10 cellular contexts compared by ENCODE assay signal in genomic region chr2:61721382-61721781, GRCh38.
"Had no signal": no experiment of that assay in that cellular context is flagged by ENCODE, and none has a peak within 500 bp of the region (broad histone marks: within the 10 kb centered on the region; RNA-seq: fewer than 3 reads in every experiment).

No MANE protein-coding gene starts in this region.

- ATAC-seq: HCT116, K562 had no signal

- DNase-seq: GM23248, GOT3, H7, HFFc6, IMR-90, KG1 had no signal

- H3K27ac ChIP-seq: GM23248, HL-60 had no signal

- H3K4me3 ChIP-seq: GM23248, HAP-1, K562 had no signal

- H3K4me1 ChIP-seq: HAP-1 had no signal

- H3K9me3 ChIP-seq: HAP-1 had no signal

- H2AFZ ChIP-seq: GM23248 had no signal

- H3K36me3 ChIP-seq: HAP-1 had no signal

- H3K9ac ChIP-seq: GM23248 had no signal
